15 cellular contexts compared by ENCODE assay signal in the genomic region with DNA sequence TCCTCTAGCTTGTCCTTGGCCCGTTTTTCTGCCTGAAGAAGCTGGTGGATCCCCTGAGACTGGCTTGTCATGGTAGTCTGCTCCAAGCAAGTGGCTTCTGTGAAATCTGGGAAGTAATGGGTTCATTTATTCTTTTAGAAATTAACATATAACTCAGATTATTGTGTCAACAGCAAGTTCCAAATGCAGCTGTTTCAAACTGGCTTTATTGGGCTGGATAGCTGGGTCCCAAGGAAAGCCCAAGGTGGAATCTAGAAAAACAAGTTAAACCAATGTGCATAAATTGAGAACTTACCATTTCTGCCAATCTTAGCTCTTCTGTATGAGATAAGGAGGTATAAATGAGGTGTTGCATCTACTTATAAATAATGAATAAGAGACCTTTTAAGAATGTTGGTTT. TPM values are rescaled to one million over a fixed set of nuclear protein-coding genes. Genes with fewer than 3 reads are reported as not detected.
DNase-seq lines count a peak whose midpoint lies in the region; ATAC-seq and TF ChIP-seq lines count a peak whose summit lies in the region.
"Had no signal": no experiment of that assay in that cellular context is flagged by ENCODE, and none has a peak within 500 bp of the region (broad histone marks: within the 10 kb centered on the region; RNA-seq: fewer than 3 reads in every experiment).

A gene with protein sequence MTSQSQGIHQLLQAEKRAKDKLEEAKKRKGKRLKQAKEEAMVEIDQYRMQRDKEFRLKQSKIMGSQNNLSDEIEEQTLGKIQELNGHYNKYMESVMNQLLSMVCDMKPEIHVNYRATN (minus strand): TSS at position 101 of the 400 bp plus-strand sequence. CDS start 30 bp downstream, at position 71.

- no peak within 1 kb of the TSS for H4K91ac ChIP-seq in neuronal stem cell (ENCODE audit: low read depth, low read length, poor library complexity)

- no peak within 1 kb of the TSS for H3K9ac ChIP-seq in HUES64 (ENCODE audit: low read depth, low read length)
- H3K9ac ChIP-seq in neuronal stem cell (ENCODE audit: low read depth, low read length, poor library complexity) = no peak within 1 kb of the TSS

- H3K4me1 Mint-ChIP-seq in activated naive CD4-positive, alpha-beta T cell treated with anti-CD3 and anti-CD28 coated beads for 36 hours (ENCODE audit: low read depth) = peaks cover 80% of the 10 kb centered on the region
- peaks cover 89% of the 10 kb centered on the region for H3K4me1 Mint-ChIP-seq in activated B cell treated with CpG ODN at 0.5 μM for 24 hours
- H3K4me1 Mint-ChIP-seq in stimulated activated memory B cell treated with anti-CD40 and anti-IgM and Interleukin-4, amounts not matched to agents 10 μg/mL and 1 μg/mL and 100 μg/mL, for 72 hours = peaks cover 63% of the 10 kb centered on the region

- no peak within 1 kb of the TSS for H3K18ac ChIP-seq in neuronal stem cell (ENCODE audit: low read length)

- CTCF ChIA-PET in activated naive CD4-positive, alpha-beta T cell treated with anti-CD3 and anti-CD28 coated beads for 36 hours (lab: Charles Lee) = interaction anchor here (0.7 to 1.1 kb wide), 3 partner anchors 11 to 42 kb away, joined by 3 to 5 read pairs (median 3); no protein-coding TSS in a partner anchor
- CTCF ChIA-PET in activated B cell treated with CpG ODN at 0.5 μM for 24 hours (lab: Charles Lee) = no interaction called here

- H3K36me3 Mint-ChIP-seq in activated naive CD4-positive, alpha-beta T cell treated with anti-CD3 and anti-CD28 coated beads for 36 hours (ENCODE audit: low read depth) = no peaks in the 10 kb centered on the region
- H3K36me3 Mint-ChIP-seq in activated B cell treated with CpG ODN at 0.5 μM for 24 hours (ENCODE audit: low read depth) = no peaks in the 10 kb centered on the region
- H3K36me3 Mint-ChIP-seq in stimulated activated memory B cell treated with anti-CD40 and anti-IgM and Interleukin-4, amounts not matched to agents 10 μg/mL and 1 μg/mL and 100 μg/mL, for 72 hours = no peaks in the 10 kb centered on the region

- no peak within 1 kb of the TSS for H2BK120ac ChIP-seq in neuronal stem cell (ENCODE audit: low read depth, low read length)

- no peaks in the 10 kb centered on the region for H3K79me1 ChIP-seq in neuronal stem cell (ENCODE audit: low read depth, low read length)

- H3K23ac ChIP-seq in neuronal stem cell (ENCODE audit: low read depth, low read length, poor library complexity) = no peak within 1 kb of the TSS

- no peak within 1 kb of the TSS for H2BK5ac ChIP-seq in neuronal stem cell (ENCODE audit: low read length)

- no peak within 1 kb of the TSS for H3K4me3 Mint-ChIP-seq in activated naive CD4-positive, alpha-beta T cell treated with anti-CD3 and anti-CD28 coated beads for 36 hours
- peak within 1 kb of the TSS; percentile 35 for H3K4me3 Mint-ChIP-seq in activated B cell treated with CpG ODN at 0.5 μM for 24 hours
- no peak within 1 kb of the TSS for H3K4me3 Mint-ChIP-seq in stimulated activated memory B cell treated with anti-CD40 and anti-IgM and Interleukin-4, amounts not matched to agents 10 μg/mL and 1 μg/mL and 100 μg/mL, for 72 hours

- POLR2A ChIA-PET in activated B cell treated with CpG ODN at 0.5 μM for 24 hours (lab: Charles Lee) = interaction anchor here (1.7 kb wide), 1 partner anchor 58 kb away, joined by 6 read pairs; no protein-coding TSS in a partner anchor

- H3K4ac ChIP-seq in neuronal stem cell (ENCODE audit: low read length) = no peak within 1 kb of the TSS

- H3K9me3 Mint-ChIP-seq in activated naive CD4-positive, alpha-beta T cell treated with anti-CD3 and anti-CD28 coated beads for 36 hours = peaks cover 6% of the 10 kb centered on the region
- no peaks in the 10 kb centered on the region for H3K9me3 Mint-ChIP-seq in activated B cell treated with CpG ODN at 0.5 μM for 24 hours
- peaks cover 4% of the 10 kb centered on the region for H3K9me3 Mint-ChIP-seq in stimulated activated memory B cell treated with anti-CD40 and anti-IgM and Interleukin-4, amounts not matched to agents 10 μg/mL and 1 μg/mL and 100 μg/mL, for 72 hours

- H4K8ac ChIP-seq in neuronal stem cell (ENCODE audit: low read depth, low read length) = no peak within 1 kb of the TSS

- H3K27me3 Mint-ChIP-seq in activated naive CD4-positive, alpha-beta T cell treated with anti-CD3 and anti-CD28 coated beads for 36 hours (ENCODE audit: low read depth) = no peaks in the 10 kb centered on the region
- H3K27me3 Mint-ChIP-seq in activated B cell treated with CpG ODN at 0.5 μM for 24 hours = no peaks in the 10 kb centered on the region
- no peaks in the 10 kb centered on the region for H3K27me3 Mint-ChIP-seq in stimulated activated memory B cell treated with anti-CD40 and anti-IgM and Interleukin-4, amounts not matched to agents 10 μg/mL and 1 μg/mL and 100 μg/mL, for 72 hours

- H3K4me2 ChIP-seq in neuronal stem cell (ENCODE audit: insufficient read depth, low read length, poor library complexity, severe bottlenecking) = no peak within 1 kb of the TSS

- intact Hi-C loops in activated naive CD4-positive, alpha-beta T cell treated with anti-CD3 and anti-CD28 coated beads for 36 hours (cut with micrococcal nuclease) = loop anchor here (5.0 kb wide), 1 partner anchor 62 kb away; no protein-coding TSS in a partner anchor
- intact Hi-C loops in activated B cell treated with CpG ODN at 0.5 μM for 24 hours (cut with micrococcal nuclease) = no loop called here

- no peak within 1 kb of the TSS for H2BK12ac ChIP-seq in neuronal stem cell (ENCODE audit: low read length)

- no peak for ATAC-seq in activated B cell treated with CpG ODN at 0.5 μM for 24 hours (ENCODE audit: low read depth)
- no peak for ATAC-seq in stimulated activated memory B cell treated with anti-CD40 and anti-IgM and Interleukin-4, amounts not matched to agents 10 μg/mL and 1 μg/mL and 100 μg/mL, for 72 hours
- no peak for ATAC-seq in HG02973 (IDR thresholded peaks at IDR 0.05; ENCODE audit: unreplicated experiment)
- no peak for ATAC-seq in HG03354 (IDR thresholded peaks at IDR 0.05; ENCODE audit: poor library complexity, severe bottlenecking, unreplicated experiment)

- no peaks in the 10 kb centered on the region for H3K4me1 ChIP-seq in HUES64 (ENCODE audit: insufficient read depth, low read length)
- no peaks in the 10 kb centered on the region for H3K4me1 ChIP-seq in neuronal stem cell (ENCODE audit: control insufficient read depth in 2 of 2, insufficient read depth in 1 of 2, low read depth in 1 of 2, low read length in 2 of 2)
- H3K4me1 ChIP-seq: Peyer's patch had no signal

- no peak for TF ChIP-seq CTCF in activated B cell treated with CpG ODN at 0.5 μM for 24 hours (IDR thresholded peaks at IDR 0.05)

- no peak within 1 kb of the TSS for H2BK15ac ChIP-seq in neuronal stem cell (ENCODE audit: low read length)

- no peak within 1 kb of the TSS for H3K4me3 ChIP-seq in HUES64 (ENCODE audit: low read length)
- no peak within 1 kb of the TSS for H3K4me3 ChIP-seq in neuronal stem cell (ENCODE audit: low read length in 2 of 2)
- H3K4me3 ChIP-seq: Peyer's patch had no signal

- H3K27ac ChIP-seq in HUES64 (ENCODE audit: low read depth, low read length) = 0 out of 2 replicates have a peak within 1 kb of the TSS, but pooled peaks have one; percentile 25
- no peak within 1 kb of the TSS for H3K27ac ChIP-seq in neuronal stem cell (replicated peaks; ENCODE audit: low read length)
- H3K27ac ChIP-seq: C4-2B, Peyer's patch had no signal

- no peak within 1 kb of the TSS for H3K14ac ChIP-seq in neuronal stem cell (ENCODE audit: low read length)

- H3K36me3 ChIP-seq in HUES64 (ENCODE audit: insufficient read depth, low read length) = no peaks in the 10 kb centered on the region
- H3K36me3 ChIP-seq in neuronal stem cell (replicated peaks in 1 of 2; ENCODE audit: control insufficient read depth in 2 of 2, insufficient read depth in 2 of 2, low read length in 2 of 2) = no peaks in the 10 kb centered on the region
- H3K36me3 ChIP-seq: Peyer's patch had no signal

- H3K9me3 ChIP-seq in HUES64 (ENCODE audit: insufficient read depth, low read depth, low read length) (no peaks in the 10 kb centered on the region), neuronal stem cell (replicated peaks in 1 of 2; ENCODE audit: control insufficient read depth in 2 of 2, insufficient read depth in 1 of 2, low read depth in 1 of 2, low read length in 2 of 2) (no peaks in the 10 kb centered on the region)
- H3K9me3 ChIP-seq: Peyer's patch had no signal

- H3K27ac Mint-ChIP-seq in activated naive CD4-positive, alpha-beta T cell treated with anti-CD3 and anti-CD28 coated beads for 36 hours = peak within 1 kb of the TSS; percentile 78
- peak within 1 kb of the TSS; percentile 88 for H3K27ac Mint-ChIP-seq in activated B cell treated with CpG ODN at 0.5 μM for 24 hours
- H3K27ac Mint-ChIP-seq in stimulated activated memory B cell treated with anti-CD40 and anti-IgM and Interleukin-4, amounts not matched to agents 10 μg/mL and 1 μg/mL and 100 μg/mL, for 72 hours = peak within 1 kb of the TSS; percentile 88

- H2AFZ ChIP-seq in neuronal stem cell (ENCODE audit: low read length) = no peak within 1 kb of the TSS

- WGBS in HUES64 = 86% methylated on average over 1 of the region's 1 CpG
- WGBS in neuronal stem cell (ENCODE audit: extremely low coverage in 2 of 2, insufficient read length in 2 of 2, insufficient replicate concordance in 1 of 2), 2 donors = no CpG with 5 or more reads among the region's 1 CpG

- DNase-seq in activated naive CD4-positive, alpha-beta T cell treated with anti-CD3 and anti-CD28 coated beads for 36 hours = no peak
- no peak for DNase-seq in activated naive CD4-positive, alpha-beta T cell treated with Interleukin-2 at 50 U/mL for 16 hours
- DNase-seq in activated B cell treated with CpG ODN at 0.5 μM for 24 hours (no peak), neuronal stem cell (ENCODE audit: low spot score) (no peak)
- DNase-seq: Calu3, NCI-H1105 treated with DMSO at 0.1 percent for 48 hours, NCI-H187 treated with DMSO at 0.1 percent for 48 hours, Peyer's patch, SHP77 treated with DMSO at 0.1 percent for 48 hours had no signal

- no peaks in the 10 kb centered on the region for H3K27me3 ChIP-seq in HUES64 (ENCODE audit: insufficient read depth, low read length)
- H3K27me3 ChIP-seq in neuronal stem cell (ENCODE audit: control insufficient read depth in 3 of 3, insufficient read depth in 3 of 3, low read depth in 1 of 3, low read length in 3 of 3) = no peaks in the 10 kb centered on the region
- H3K27me3 ChIP-seq: Peyer's patch had no signal

- H2AK5ac ChIP-seq in neuronal stem cell (ENCODE audit: low read depth, low read length) = no peak within 1 kb of the TSS

RNA-seq across cellular contexts. Expression of the gene that starts here (rescaled TPM):
- total RNA-seq in activated naive CD4-positive, alpha-beta T cell treated with anti-CD3 and anti-CD28 coated beads for 36 hours = not detected
- polyA plus RNA-seq in HUES64 (2013, experiment 1 of 2) = not detected
- not detected for polyA plus RNA-seq in HUES64 (2013, experiment 2 of 2)
- not detected in 2 replicates for total RNA-seq in activated B cell treated with CpG ODN at 0.5 μM for 24 hours
- not detected for polyA plus RNA-seq in neuronal stem cell (2013, experiment 1 of 2)
- not detected for polyA plus RNA-seq in neuronal stem cell (2013, experiment 2 of 2)
- total RNA-seq: Calu3, H1, Peyer's patch had no signal
- polyA plus RNA-seq: H1 had no signal
